ENCODE assay signal across 9 cellular contexts in the genomic region with DNA sequence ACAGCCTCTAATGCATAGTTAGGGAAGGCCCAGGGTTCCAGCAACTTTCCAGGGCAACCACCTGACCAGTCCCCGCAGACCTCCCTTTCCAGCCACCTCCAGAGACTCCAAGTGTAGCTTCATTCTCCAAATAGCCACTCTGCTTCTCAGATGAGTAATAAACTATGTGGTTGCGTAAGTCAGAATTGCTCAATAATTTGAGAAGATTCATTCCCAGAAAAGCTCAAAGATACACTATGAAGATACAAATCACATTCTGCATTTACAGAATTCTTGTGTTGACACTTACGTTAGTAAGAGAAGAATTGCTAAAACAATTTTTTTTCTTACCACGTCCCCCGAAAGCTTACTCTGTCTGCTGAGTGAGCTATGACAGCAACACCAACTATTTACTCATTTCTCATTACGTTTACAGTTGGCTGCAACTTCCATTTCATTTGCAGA. TPM values are rescaled to one million over a fixed set of nuclear protein-coding genes. Genes with fewer than 3 reads are reported as not detected.
DNase-seq lines count a peak whose midpoint lies in the region; ATAC-seq and TF ChIP-seq lines count a peak whose summit lies in the region.
"Had no signal": no experiment of that assay in that cellular context is flagged by ENCODE, and none has a peak within 500 bp of the region (broad histone marks: within the 10 kb centered on the region; RNA-seq: fewer than 3 reads in every experiment).

No MANE protein-coding gene starts in this region.

- H3K27me3 ChIP-seq in naive thymus-derived CD4-positive, alpha-beta T cell (ENCODE audit: control insufficient read depth in 2 of 2, insufficient read depth in 2 of 2, low read length in 2 of 2), result peaks cover 0 to 2% of the 10 kb centered on the region in 2 donors

- no peak overlapping the region for H3K27ac Mint-ChIP-seq in naive thymus-derived CD4-positive, alpha-beta T cell
- no peak overlapping the region for H3K27ac Mint-ChIP-seq in activated naive CD8-positive, alpha-beta T cell treated with anti-CD3 and anti-CD28 coated beads, Interleukin-2, amount 50 U/mL, for 24 hours
- H3K27ac Mint-ChIP-seq: T-helper 17 cell had no signal

- no peaks in the 10 kb centered on the region for H3K36me3 Mint-ChIP-seq in naive thymus-derived CD4-positive, alpha-beta T cell
- no peaks in the 10 kb centered on the region for H3K36me3 Mint-ChIP-seq in activated naive CD8-positive, alpha-beta T cell treated with anti-CD3 and anti-CD28 coated beads, Interleukin-2, amount 50 U/mL, for 24 hours (ENCODE audit: low read depth)

- POLR2A ChIA-PET in naive thymus-derived CD4-positive, alpha-beta T cell (lab: Charles Lee), result no interaction called here

- H3K4me3 Mint-ChIP-seq in naive thymus-derived CD4-positive, alpha-beta T cell, result no peak overlapping the region
- H3K4me3 Mint-ChIP-seq in activated naive CD8-positive, alpha-beta T cell treated with anti-CD3 and anti-CD28 coated beads, Interleukin-2, amount 50 U/mL, for 24 hours, result no peak overlapping the region
- H3K4me3 Mint-ChIP-seq: T-helper 17 cell had no signal

- peak; percentile 54 for ATAC-seq in naive thymus-derived CD4-positive, alpha-beta T cell
- no peak for ATAC-seq in HG03039 (IDR thresholded peaks at IDR 0.05; ENCODE audit: unreplicated experiment)
- ATAC-seq in activated naive CD8-positive, alpha-beta T cell treated with anti-CD3 and anti-CD28 coated beads, Interleukin-2, amount 50 U/mL, for 24 hours, result no peak
- ATAC-seq: T-helper 17 cell had no signal

- no peaks in the 10 kb centered on the region for H3K9me3 Mint-ChIP-seq in naive thymus-derived CD4-positive, alpha-beta T cell
- no peaks in the 10 kb centered on the region for H3K9me3 Mint-ChIP-seq in activated naive CD8-positive, alpha-beta T cell treated with anti-CD3 and anti-CD28 coated beads, Interleukin-2, amount 50 U/mL, for 24 hours

- peaks cover 4 to 12% (median 5%) of the 10 kb centered on the region in 7 donors for H3K4me1 Mint-ChIP-seq in naive thymus-derived CD4-positive, alpha-beta T cell
- peaks cover 10% of the 10 kb centered on the region for H3K4me1 Mint-ChIP-seq in activated naive CD8-positive, alpha-beta T cell treated with anti-CD3 and anti-CD28 coated beads, Interleukin-2, amount 50 U/mL, for 24 hours

- CTCF ChIA-PET in naive thymus-derived CD4-positive, alpha-beta T cell (lab: Charles Lee), result no interaction called here

- H3K4me1 ChIP-seq in naive thymus-derived CD4-positive, alpha-beta T cell (ENCODE audit: control insufficient read depth in 2 of 2, insufficient read depth in 2 of 2, low read length in 2 of 2), result peaks cover 0 to 2% of the 10 kb centered on the region in 2 donors

- no peak for TF ChIP-seq CTCF in epithelial cell of proximal tubule (conservative IDR thresholded peaks at IDR 0.05; ENCODE audit: low read depth, low read length)

- no peak overlapping the region for H3K4me3 ChIP-seq in epithelial cell of proximal tubule (ENCODE audit: low read depth, low read length)
- H3K4me3 ChIP-seq in naive thymus-derived CD4-positive, alpha-beta T cell (ENCODE audit: low read length), result no peak overlapping the region

- peaks cover 0 to 11% (median 2%) of the 10 kb centered on the region in 5 donors for H3K27me3 Mint-ChIP-seq in naive thymus-derived CD4-positive, alpha-beta T cell
- H3K27me3 Mint-ChIP-seq in activated naive CD8-positive, alpha-beta T cell treated with anti-CD3 and anti-CD28 coated beads, Interleukin-2, amount 50 U/mL, for 24 hours, result no peaks in the 10 kb centered on the region
- H3K27me3 Mint-ChIP-seq: T-helper 17 cell had no signal

- H3K27ac ChIP-seq in naive thymus-derived CD4-positive, alpha-beta T cell (ENCODE audit: low read depth, low read length), result no peak overlapping the region

- intact Hi-C loops in naive thymus-derived CD4-positive, alpha-beta T cell (cut with micrococcal nuclease), result no loop called here

- H3K36me3 ChIP-seq in naive thymus-derived CD4-positive, alpha-beta T cell (ENCODE audit: control insufficient read depth in 2 of 3, insufficient read depth in 3 of 3, low read length in 3 of 3), result no peaks in the 10 kb centered on the region

- peak; percentile 90 for DNase-seq in CD1c-positive myeloid dendritic cell (ENCODE audit: extremely low spot score)
- peak; percentile 39 to 87 for DNase-seq in NOMO-1 (lab: John Stamatoyannopoulos, UW; ENCODE audit: unreplicated experiment in 2 of 2)
- peak; percentile 91 for DNase-seq in epithelial cell of proximal tubule (ENCODE audit: low read depth)
- DNase-seq in naive thymus-derived CD4-positive, alpha-beta T cell, result no peak
- no peak for DNase-seq in stimulated activated CD4-positive, alpha-beta T cell treated with anti-CD3 and anti-CD28 coated beads, Interleukin-1b, Interleukin-23, amount 100 ng/mL, for 48 hours
- DNase-seq in stimulated activated CD4-positive, alpha-beta T cell treated with anti-CD3 and anti-CD28 coated beads, Interleukin-4, amount 100 ng/mL, for 4 hours, result no peak
- DNase-seq in activated naive CD8-positive, alpha-beta T cell treated with anti-CD3 and anti-CD28 coated beads, Interleukin-2, amount 50 U/mL, for 24 hours, result no peak
- DNase-seq: T-helper 17 cell had no signal

- H3K9me3 ChIP-seq in naive thymus-derived CD4-positive, alpha-beta T cell (ENCODE audit: control insufficient read depth in 2 of 3, low read length in 3 of 3), result no peaks in the 10 kb centered on the region

RNA-seq across cellular contexts. Expression of a gene that starts 8.2 kb away (rescaled TPM):
- total RNA-seq in epithelial cell of proximal tubule, result 17.1 and 22.1 TPM in 2 replicates
- 10 to 100 TPM in 1 of 5 experiments, 1 to 10 TPM in 4; 1.3 to 11.9 (median 2.3) TPM for total RNA-seq in naive thymus-derived CD4-positive, alpha-beta T cell
- not detected for polyA plus RNA-seq in naive thymus-derived CD4-positive, alpha-beta T cell

Comparison
In these comparisons a context has a peak if more than half of its experiments do, and no peak if none do; other contexts are left out.
1. DNase-seq: peak in CD1c-positive myeloid dendritic cell (single experiment), NOMO-1 (2 of 2) and epithelial cell of proximal tubule (single experiment); none in naive thymus-derived CD4-positive, alpha-beta T cell (0 of 9), stimulated activated CD4-positive, alpha-beta T cell treated with anti-CD3 and anti-CD28 coated beads, Interleukin-1b, Interleukin-23, amount 100 ng/mL, for 48 hours (single experiment), stimulated activated CD4-positive, alpha-beta T cell treated with anti-CD3 and anti-CD28 coated beads, Interleukin-4, amount 100 ng/mL, for 4 hours (0 of 2) and activated naive CD8-positive, alpha-beta T cell treated with anti-CD3 and anti-CD28 coated beads, Interleukin-2, amount 50 U/mL, for 24 hours (single experiment).